9 cellular contexts compared by ENCODE assay signal in the genomic region with DNA sequence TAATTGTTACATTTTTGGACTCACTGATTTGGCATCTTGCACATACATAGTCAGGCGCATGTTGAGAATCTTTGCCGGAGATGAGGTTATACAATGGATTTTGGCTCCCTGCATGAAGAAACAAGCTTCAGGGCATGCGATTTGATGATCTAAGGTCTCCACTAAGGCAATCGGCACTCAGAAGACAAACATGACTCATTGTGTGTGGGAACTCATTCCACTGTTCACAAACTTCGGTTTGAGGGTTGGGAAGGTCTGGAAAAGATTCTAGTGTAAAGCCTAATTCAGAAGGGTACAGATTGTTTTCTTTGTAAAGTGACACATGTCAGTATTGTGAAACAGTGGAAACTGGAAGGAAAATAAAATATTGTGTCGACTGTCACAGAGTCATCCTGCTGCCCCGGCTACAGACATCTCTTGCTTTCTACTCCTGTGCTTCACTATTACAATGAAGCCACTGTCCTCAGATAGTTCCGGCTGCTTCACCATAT.
DNase-seq lines count a peak whose midpoint lies in the region; ATAC-seq, FAIRE-seq and TF ChIP-seq lines count a peak whose summit lies in the region.
"Had no signal": no experiment of that assay in that cellular context is flagged by ENCODE, and none has a peak within 500 bp of the region (broad histone marks: within the 10 kb centered on the region; RNA-seq: fewer than 3 reads in every experiment).

No MANE protein-coding gene starts in this region.

- H3K9me3 Mint-ChIP-seq in stimulated activated naive B cell treated with anti-CD40 and anti-IgM and Interleukin-4, amounts not matched to agents 10 μg/mL and 1 μg/mL and 100 μg/mL, for 72 hours: peaks cover 0 to 1% of the 10 kb centered on the region in 2 donors

- H3K36me3 ChIP-seq in OCI-LY7 (ENCODE audit: insufficient read depth, low read length): no peaks in the 10 kb centered on the region

- H3K4me3 ChIP-seq in astrocyte of the spinal cord (ENCODE audit: low read depth, low read length): no peak overlapping the region
- no peak overlapping the region for H3K4me3 ChIP-seq in OCI-LY7 (ENCODE audit: low read depth, low read length, poor library complexity, severe bottlenecking)

- no peak overlapping the region for H2AFZ ChIP-seq in OCI-LY7 (ENCODE audit: low read length)

- TF ChIP-seq CTCF in astrocyte of the spinal cord (IDR thresholded peaks at IDR 0.05; ENCODE audit: low read depth, low read length) (no peak), OCI-LY7 (conservative IDR thresholded peaks at IDR 0.05; ENCODE audit: low read length) (no peak)

- in situ Hi-C loops in astrocyte of the spinal cord (cut with HindIII; ENCODE audit: low sequenced_read_pairs): no loop called here

- no peaks in the 10 kb centered on the region for H3K36me3 Mint-ChIP-seq in stimulated activated naive B cell treated with anti-CD40 and anti-IgM and Interleukin-4, amounts not matched to agents 10 μg/mL and 1 μg/mL and 100 μg/mL, for 72 hours

- H3K9me3 ChIP-seq in OCI-LY7 (ENCODE audit: low read length): no peaks in the 10 kb centered on the region

- no peak overlapping the region for H3K27ac Mint-ChIP-seq in stimulated activated naive B cell treated with anti-CD40 and anti-IgM and Interleukin-4, amounts not matched to agents 10 μg/mL and 1 μg/mL and 100 μg/mL, for 72 hours

- no peaks in the 10 kb centered on the region for H3K9me2 ChIP-seq in OCI-LY7 (ENCODE audit: insufficient read depth, low read length)

- no peak for ATAC-seq in stimulated activated naive B cell treated with anti-CD40 and anti-IgM and Interleukin-4, amounts not matched to agents 10 μg/mL and 1 μg/mL and 100 μg/mL, for 72 hours (replicated peaks)
- ATAC-seq: activated CD4-positive, CD25-positive, alpha-beta regulatory T cell treated with anti-CD3 and anti-CD28 coated beads, Interleukin-2, amount 50 U/mL, for 24 hours had no signal

- no peak overlapping the region for H3K27ac ChIP-seq in OCI-LY7 (ENCODE audit: low read depth, low read length, poor library complexity, severe bottlenecking)

- H3K4me3 Mint-ChIP-seq in stimulated activated naive B cell treated with anti-CD40 and anti-IgM and Interleukin-4, amounts not matched to agents 10 μg/mL and 1 μg/mL and 100 μg/mL, for 72 hours: no peak overlapping the region

- intact Hi-C loops in OCI-LY7 (cut with micrococcal nuclease; ENCODE audit: unreplicated experiment): no loop called here

- H3K27me3 Mint-ChIP-seq in stimulated activated naive B cell treated with anti-CD40 and anti-IgM and Interleukin-4, amounts not matched to agents 10 μg/mL and 1 μg/mL and 100 μg/mL, for 72 hours: peaks cover 0 to 4% of the 10 kb centered on the region in 2 donors

- DNase-seq in HK-2 (ENCODE audit: unreplicated experiment): peak; percentile 63
- DNase-seq in astrocyte of the spinal cord (ENCODE audit: low read depth, low spot score): peak; percentile 99
- DNase-seq in inferior parietal cortex (ENCODE audit: extremely low spot score): peak; percentile 10
- peak; percentile 45 for DNase-seq in ureter (ENCODE audit: low spot score)
- DNase-seq in OCI-LY7 (ENCODE audit: low spot score): no peak
- no peak for DNase-seq in frontal cortex (ENCODE audit: low spot score in 2 of 2)
- DNase-seq in stimulated activated naive B cell treated with anti-CD40 and anti-IgM and Interleukin-4, amounts not matched to agents 10 μg/mL and 1 μg/mL and 100 μg/mL, for 72 hours: no peak
- DNase-seq: kidney had no signal

- H4K20me1 ChIP-seq in OCI-LY7 (ENCODE audit: insufficient read depth, low read length): no peaks in the 10 kb centered on the region

- BruUV-seq in OCI-LY7 (replicated peaks; lab: Mats Ljungman, UMichigan): no TSS peak

- POLR2A ChIA-PET in OCI-LY7 (lab: Charles Lee): interaction anchor here (0.6 kb wide), 1 partner anchor 72 kb away, joined by 3 read pairs; no protein-coding TSS in a partner anchor

- no peak for FAIRE-seq in frontal cortex (lab: Jason Lieb, UNC)
- FAIRE-seq: kidney had no signal

- H3K79me2 ChIP-seq in OCI-LY7 (ENCODE audit: insufficient read depth, low read depth, low read length): no peaks in the 10 kb centered on the region

- H3K4me2 ChIP-seq in OCI-LY7 (ENCODE audit: low read length): no peak overlapping the region

- CTCF ChIA-PET in OCI-LY7 (lab: Charles Lee; ENCODE audit: unreplicated experiment): no interaction called here

- no peaks in the 10 kb centered on the region for H3K4me1 ChIP-seq in OCI-LY7 (ENCODE audit: insufficient read depth, low read length, poor library complexity, severe bottlenecking)

- H3K4me1 Mint-ChIP-seq in stimulated activated naive B cell treated with anti-CD40 and anti-IgM and Interleukin-4, amounts not matched to agents 10 μg/mL and 1 μg/mL and 100 μg/mL, for 72 hours: no peaks in the 10 kb centered on the region

Comparison
In these comparisons a context has a peak if more than half of its experiments do, and no peak if none do; other contexts are left out.
1. DNase-seq: peak in HK-2 (single experiment), astrocyte of the spinal cord (single experiment), inferior parietal cortex (single experiment) and ureter (single experiment); none in OCI-LY7 (single experiment), frontal cortex (0 of 2) and stimulated activated naive B cell treated with anti-CD40 and anti-IgM and Interleukin-4, amounts not matched to agents 10 μg/mL and 1 μg/mL and 100 μg/mL, for 72 hours (single experiment).